Comparison of ENCODE assay signal across 25 cellular contexts in the genomic region with DNA sequence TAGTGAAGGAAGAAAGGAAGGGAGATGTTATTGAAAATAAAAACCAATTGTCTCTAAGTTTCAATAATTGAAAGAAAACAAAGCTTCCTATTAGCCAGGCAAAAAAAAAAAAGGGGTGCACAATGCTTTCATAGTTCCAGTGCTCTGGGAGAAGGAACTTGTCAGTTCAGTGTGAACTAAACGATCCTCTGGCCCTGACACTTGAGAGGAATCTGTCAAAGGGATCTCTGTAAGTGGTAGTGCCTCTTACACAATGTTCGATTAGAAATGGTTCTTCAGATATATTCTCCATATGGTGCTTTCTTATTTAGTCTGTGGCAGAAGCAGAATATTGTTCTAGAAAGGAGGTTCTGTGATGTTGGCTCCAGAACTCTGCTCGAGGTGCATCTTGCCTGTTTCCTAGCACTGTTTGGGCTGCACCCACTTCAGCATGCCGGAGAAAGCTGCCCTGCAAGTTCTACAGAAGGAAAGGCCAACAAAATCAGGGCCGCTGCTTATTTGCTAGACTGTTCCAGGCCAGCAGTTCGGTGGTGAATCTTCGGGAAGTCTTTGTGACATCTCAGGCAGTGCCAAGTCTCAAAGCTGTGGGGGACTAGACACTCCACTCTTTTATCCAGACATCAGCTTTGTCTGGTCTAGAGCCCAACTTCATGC.
DNase-seq lines count a peak whose midpoint lies in the region; ATAC-seq and TF ChIP-seq lines count a peak whose summit lies in the region.
"Had no signal": no experiment of that assay in that cellular context is flagged by ENCODE, and none has a peak within 500 bp of the region (broad histone marks: within the 10 kb centered on the region; RNA-seq: fewer than 3 reads in every experiment).

No MANE protein-coding gene starts in this region.

- no peak for ATAC-seq in body of pancreas
- no peak for ATAC-seq in aorta (ENCODE audit: low FRiP score)
- ATAC-seq: activated CD4-positive, CD25-positive, alpha-beta regulatory T cell treated with anti-CD3 and anti-CD28 coated beads, Interleukin-2, amount 50 U/mL, for 24 hours; activated naive CD8-positive, alpha-beta T cell treated with anti-CD3 and anti-CD28 coated beads, Interleukin-2, amount 50 U/mL, for 24 hours; natural killer cell; Right ventricle myocardium inferior; stimulated activated naive B cell treated with anti-CD40 and anti-IgM and Interleukin-4, amounts not matched to agents 10 μg/mL and 1 μg/mL and 100 μg/mL, for 72 hours; T-helper 17 cell had no signal

- CTCF ChIA-PET in CD8-positive, alpha-beta memory T cell (lab: Charles Lee), result no interaction called here

- H3K9me3 Mint-ChIP-seq in nephron progenitor cell (no peaks in the 10 kb centered on the region), CD14-positive monocyte (no peaks in the 10 kb centered on the region)
- H3K9me3 Mint-ChIP-seq in CD8-positive, alpha-beta memory T cell, result no peaks in the 10 kb centered on the region
- H3K9me3 Mint-ChIP-seq: activated naive CD8-positive, alpha-beta T cell treated with anti-CD3 and anti-CD28 coated beads, Interleukin-2, amount 50 U/mL, for 24 hours; natural killer cell; stimulated activated naive B cell treated with anti-CD40 and anti-IgM and Interleukin-4, amounts not matched to agents 10 μg/mL and 1 μg/mL and 100 μg/mL, for 72 hours had no signal

- H3K27me3 ChIP-seq in body of pancreas (no peaks in the 10 kb centered on the region), thyroid gland (no peaks in the 10 kb centered on the region), aorta (ENCODE audit: control insufficient read depth in 1 of 2, insufficient read depth in 2 of 2, low read length in 1 of 2) (no peaks in the 10 kb centered on the region)
- H3K27me3 ChIP-seq in CD8-positive, alpha-beta memory T cell (ENCODE audit: insufficient read depth, low read length, poor library complexity, severe bottlenecking), result no peaks in the 10 kb centered on the region
- H3K27me3 ChIP-seq: BE2C, MG63 had no signal

- DNase-seq in body of pancreas (peak in 3 of 4 donors; percentile 14 to 23 (median 16)), inferior parietal cortex (ENCODE audit: extremely low spot score) (peak; percentile 50), nephron progenitor cell (no peak), thyroid gland (peak; percentile 80 to 83), aorta (no peak), CD14-positive monocyte (ENCODE audit: low spot score) (no peak)
- no peak for DNase-seq in CD8-positive, alpha-beta memory T cell
- DNase-seq: activated CD4-positive, alpha-beta T cell treated with anti-CD3 and anti-CD28 coated beads, Interleukin-2, amount 50 U/mL, for 48 hours; activated naive CD4-positive, alpha-beta T cell; activated naive CD8-positive, alpha-beta T cell treated with anti-CD3 and anti-CD28 coated beads, Interleukin-2, amount 50 U/mL, for 24 hours; BE2C; DMS53; KG1; left ventricle myocardium inferior; MG63; natural killer cell; NCI-H1105 treated with DMSO at 0.1 percent for 48 hours; NCI-H1930; NCI-H526 treated with DMSO at 0.1 percent for 48 hours; PC-9; stimulated activated naive B cell treated with anti-CD40 and anti-IgM and Interleukin-4, amounts not matched to agents 10 μg/mL and 1 μg/mL and 100 μg/mL, for 72 hours; T-helper 17 cell had no signal

- H3K27ac Mint-ChIP-seq in nephron progenitor cell, result peak overlapping the region; percentile 16
- H3K27ac Mint-ChIP-seq in CD14-positive monocyte, result no peak overlapping the region
- H3K27ac Mint-ChIP-seq in CD8-positive, alpha-beta memory T cell, result no peak overlapping the region
- H3K27ac Mint-ChIP-seq: activated naive CD8-positive, alpha-beta T cell treated with anti-CD3 and anti-CD28 coated beads, Interleukin-2, amount 50 U/mL, for 24 hours; natural killer cell; stimulated activated naive B cell treated with anti-CD40 and anti-IgM and Interleukin-4, amounts not matched to agents 10 μg/mL and 1 μg/mL and 100 μg/mL, for 72 hours; T-helper 17 cell had no signal

- H3K4me3 Mint-ChIP-seq in nephron progenitor cell, result no peak overlapping the region
- no peak overlapping the region for H3K4me3 Mint-ChIP-seq in CD14-positive monocyte
- no peak overlapping the region for H3K4me3 Mint-ChIP-seq in CD8-positive, alpha-beta memory T cell
- H3K4me3 Mint-ChIP-seq: activated naive CD8-positive, alpha-beta T cell treated with anti-CD3 and anti-CD28 coated beads, Interleukin-2, amount 50 U/mL, for 24 hours; natural killer cell; stimulated activated naive B cell treated with anti-CD40 and anti-IgM and Interleukin-4, amounts not matched to agents 10 μg/mL and 1 μg/mL and 100 μg/mL, for 72 hours; T-helper 17 cell had no signal

- H3K4me1 ChIP-seq in body of pancreas (peaks cover 41% of the 10 kb centered on the region), thyroid gland (peaks cover 3 to 23% of the 10 kb centered on the region in 2 donors), aorta (ENCODE audit: control insufficient read depth in 1 of 2, insufficient read depth in 2 of 2, low read length in 2 of 2) (peaks cover 1 to 2% of the 10 kb centered on the region in 2 donors)
- no peaks in the 10 kb centered on the region for H3K4me1 ChIP-seq in CD8-positive, alpha-beta memory T cell (ENCODE audit: insufficient read depth, low read length)

- H3K27me3 Mint-ChIP-seq in nephron progenitor cell (ENCODE audit: low read depth, poor library complexity) (peaks cover 6% of the 10 kb centered on the region), CD14-positive monocyte (ENCODE audit: low read depth in 3 of 3) (peaks cover 0 to 3% (median 1%) of the 10 kb centered on the region in 3 donors)
- H3K27me3 Mint-ChIP-seq in CD8-positive, alpha-beta memory T cell, result peaks cover 0 to 3% of the 10 kb centered on the region in 2 donors
- H3K27me3 Mint-ChIP-seq: activated naive CD8-positive, alpha-beta T cell treated with anti-CD3 and anti-CD28 coated beads, Interleukin-2, amount 50 U/mL, for 24 hours; stimulated activated naive B cell treated with anti-CD40 and anti-IgM and Interleukin-4, amounts not matched to agents 10 μg/mL and 1 μg/mL and 100 μg/mL, for 72 hours; T-helper 17 cell had no signal

- H3K4me3 ChIP-seq in body of pancreas (no peak overlapping the region), thyroid gland (replicated peaks in 1 of 3) (no peak overlapping the region), aorta (ENCODE audit: low read length in 2 of 2) (no peak overlapping the region)
- H3K4me3 ChIP-seq in CD8-positive, alpha-beta memory T cell (ENCODE audit: low read length), result no peak overlapping the region
- H3K4me3 ChIP-seq: left ventricle myocardium inferior, MG63, PC-9, skin epidermis had no signal

- intact Hi-C loops in body of pancreas (cut with DNase I) (no loop called here), thyroid gland (cut with DNase I) (no loop called here), aorta (cut with DNase I) (no loop called here), CD14-positive monocyte (cut with micrococcal nuclease) (no loop called here)

- H3K36me3 ChIP-seq in body of pancreas (replicated peaks in 1 of 2; ENCODE audit: insufficient read depth in 1 of 2, low read depth in 2 of 2) (no peaks in the 10 kb centered on the region), thyroid gland (no peaks in the 10 kb centered on the region), aorta (ENCODE audit: control insufficient read depth in 1 of 2, insufficient read depth in 2 of 2, low read length in 1 of 2) (no peaks in the 10 kb centered on the region)
- H3K36me3 ChIP-seq in CD8-positive, alpha-beta memory T cell (ENCODE audit: insufficient read depth, low read length), result no peaks in the 10 kb centered on the region
- H3K36me3 ChIP-seq: left ventricle myocardium inferior, MG63 had no signal

- H3K36me3 Mint-ChIP-seq in nephron progenitor cell (ENCODE audit: low read depth) (peaks cover 16% of the 10 kb centered on the region), CD14-positive monocyte (peaks cover 6 to 9% of the 10 kb centered on the region in 2 donors)
- H3K36me3 Mint-ChIP-seq in CD8-positive, alpha-beta memory T cell, result peaks cover 0 to 8% (median 0%) of the 10 kb centered on the region in 3 donors
- H3K36me3 Mint-ChIP-seq: natural killer cell had no signal

- TF ChIP-seq POLR2A in body of pancreas (IDR thresholded peaks at IDR 0.05), result no peak
- TF ChIP-seq POLR2A in thyroid gland (IDR thresholded peaks at IDR 0.05), result peak in 1 of 2 donors; percentile 10

- POLR2A ChIA-PET in CD8-positive, alpha-beta memory T cell (lab: Charles Lee), result no interaction called here

- TF ChIP-seq CTCF in body of pancreas (IDR thresholded peaks at IDR 0.05) (no peak), nephron progenitor cell (IDR thresholded peaks at IDR 0.05) (no peak), thyroid gland (IDR thresholded peaks at IDR 0.05) (no peak), CD14-positive monocyte (IDR thresholded peaks at IDR 0.05) (no peak)

- 17 to 19% methylated on average over 7 of the region's 7 CpGs for WGBS in body of pancreas, 2 donors
- 32 to 43% methylated on average over 7 of the region's 7 CpGs for WGBS in thyroid gland, 2 donors
- 92 to 93% methylated on average over 7 of the region's 7 CpGs for WGBS in aorta, 2 donors

- H3K27ac ChIP-seq in body of pancreas (no peak overlapping the region), thyroid gland (peak overlapping the region; percentile 35 to 66 (median 62)), aorta (ENCODE audit: low read depth in 1 of 2, low read length in 2 of 2) (no peak overlapping the region)
- no peak overlapping the region for H3K27ac ChIP-seq in CD8-positive, alpha-beta memory T cell (ENCODE audit: low read depth, low read length)
- H3K27ac ChIP-seq: left ventricle myocardium inferior, PC-9 had no signal

- H3K9me3 ChIP-seq in body of pancreas (no peaks in the 10 kb centered on the region), thyroid gland (no peaks in the 10 kb centered on the region), aorta (ENCODE audit: control insufficient read depth, low read length) (no peaks in the 10 kb centered on the region)
- H3K9me3 ChIP-seq in CD8-positive, alpha-beta memory T cell (ENCODE audit: low read length), result no peaks in the 10 kb centered on the region
- H3K9me3 ChIP-seq: BE2C, left ventricle myocardium inferior, MG63 had no signal

- peaks cover 31% of the 10 kb centered on the region for H3K4me1 Mint-ChIP-seq in nephron progenitor cell
- no peaks in the 10 kb centered on the region for H3K4me1 Mint-ChIP-seq in CD14-positive monocyte
- peaks cover 15 to 29% (median 24%) of the 10 kb centered on the region in 3 donors for H3K4me1 Mint-ChIP-seq in CD8-positive, alpha-beta memory T cell

Comparison
In these comparisons a context has a peak if more than half of its experiments do, and no peak if none do; other contexts are left out.
1. DNase-seq: peak in body of pancreas (3 of 4), inferior parietal cortex (single experiment) and thyroid gland (2 of 2); none in nephron progenitor cell (single experiment), aorta (0 of 2), CD14-positive monocyte (single experiment) and CD8-positive, alpha-beta memory T cell (0 of 5).
2. H3K27ac ChIP-seq: peak in thyroid gland (3 of 3); none in body of pancreas (0 of 4), aorta (0 of 2) and CD8-positive, alpha-beta memory T cell (single experiment).